1 cellular context compared by ENCODE assay signal in the genomic region with DNA sequence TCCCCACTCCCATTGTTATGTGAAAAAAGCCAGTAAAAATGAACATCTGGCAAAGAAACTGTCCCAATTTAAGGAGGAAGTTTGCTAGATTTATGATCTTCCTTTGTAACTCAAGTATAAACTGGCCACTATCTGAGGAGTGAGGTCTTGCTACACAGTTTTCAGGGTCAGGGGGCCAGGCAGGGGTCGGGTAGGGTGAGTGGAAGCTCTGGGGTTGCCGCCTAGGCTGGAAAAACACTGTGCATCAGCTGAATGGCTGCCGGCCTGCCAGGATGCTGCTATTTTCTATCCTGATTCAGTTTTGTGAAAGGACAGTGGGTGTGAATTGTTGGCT.
TF ChIP-seq lines count a peak whose summit lies in the region.

No MANE protein-coding gene starts in this region.

TF ChIP-seq in GM23338, 12 proteins besides CTCF, POLR2A, EP300 and RAD21 (continued from another document):
- TF ChIP-seq, protein P1, sequence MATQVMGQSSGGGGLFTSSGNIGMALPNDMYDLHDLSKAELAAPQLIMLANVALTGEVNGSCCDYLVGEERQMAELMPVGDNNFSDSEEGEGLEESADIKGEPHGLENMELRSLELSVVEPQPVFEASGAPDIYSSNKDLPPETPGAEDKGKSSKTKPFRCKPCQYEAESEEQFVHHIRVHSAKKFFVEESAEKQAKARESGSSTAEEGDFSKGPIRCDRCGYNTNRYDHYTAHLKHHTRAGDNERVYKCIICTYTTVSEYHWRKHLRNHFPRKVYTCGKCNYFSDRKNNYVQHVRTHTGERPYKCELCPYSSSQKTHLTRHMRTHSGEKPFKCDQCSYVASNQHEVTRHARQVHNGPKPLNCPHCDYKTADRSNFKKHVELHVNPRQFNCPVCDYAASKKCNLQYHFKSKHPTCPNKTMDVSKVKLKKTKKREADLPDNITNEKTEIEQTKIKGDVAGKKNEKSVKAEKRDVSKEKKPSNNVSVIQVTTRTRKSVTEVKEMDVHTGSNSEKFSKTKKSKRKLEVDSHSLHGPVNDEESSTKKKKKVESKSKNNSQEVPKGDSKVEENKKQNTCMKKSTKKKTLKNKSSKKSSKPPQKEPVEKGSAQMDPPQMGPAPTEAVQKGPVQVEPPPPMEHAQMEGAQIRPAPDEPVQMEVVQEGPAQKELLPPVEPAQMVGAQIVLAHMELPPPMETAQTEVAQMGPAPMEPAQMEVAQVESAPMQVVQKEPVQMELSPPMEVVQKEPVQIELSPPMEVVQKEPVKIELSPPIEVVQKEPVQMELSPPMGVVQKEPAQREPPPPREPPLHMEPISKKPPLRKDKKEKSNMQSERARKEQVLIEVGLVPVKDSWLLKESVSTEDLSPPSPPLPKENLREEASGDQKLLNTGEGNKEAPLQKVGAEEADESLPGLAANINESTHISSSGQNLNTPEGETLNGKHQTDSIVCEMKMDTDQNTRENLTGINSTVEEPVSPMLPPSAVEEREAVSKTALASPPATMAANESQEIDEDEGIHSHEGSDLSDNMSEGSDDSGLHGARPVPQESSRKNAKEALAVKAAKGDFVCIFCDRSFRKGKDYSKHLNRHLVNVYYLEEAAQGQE (IDR thresholded peaks at IDR 0.05; ENCODE audit: unreplicated experiment) = no peak
- no peak for TF ChIP-seq JUNB (IDR thresholded peaks at IDR 0.05; ENCODE audit: unreplicated experiment)
- no peak for TF ChIP-seq NANOG (IDR thresholded peaks at IDR 0.05; ENCODE audit: borderline replicate concordance)
- TF ChIP-seq ZNF331 (CRISPR knock-in tag; IDR thresholded peaks at IDR 0.05; ENCODE audit: low read depth) = no peak
